1 cellular context compared by ENCODE assay signal in the genomic region with DNA sequence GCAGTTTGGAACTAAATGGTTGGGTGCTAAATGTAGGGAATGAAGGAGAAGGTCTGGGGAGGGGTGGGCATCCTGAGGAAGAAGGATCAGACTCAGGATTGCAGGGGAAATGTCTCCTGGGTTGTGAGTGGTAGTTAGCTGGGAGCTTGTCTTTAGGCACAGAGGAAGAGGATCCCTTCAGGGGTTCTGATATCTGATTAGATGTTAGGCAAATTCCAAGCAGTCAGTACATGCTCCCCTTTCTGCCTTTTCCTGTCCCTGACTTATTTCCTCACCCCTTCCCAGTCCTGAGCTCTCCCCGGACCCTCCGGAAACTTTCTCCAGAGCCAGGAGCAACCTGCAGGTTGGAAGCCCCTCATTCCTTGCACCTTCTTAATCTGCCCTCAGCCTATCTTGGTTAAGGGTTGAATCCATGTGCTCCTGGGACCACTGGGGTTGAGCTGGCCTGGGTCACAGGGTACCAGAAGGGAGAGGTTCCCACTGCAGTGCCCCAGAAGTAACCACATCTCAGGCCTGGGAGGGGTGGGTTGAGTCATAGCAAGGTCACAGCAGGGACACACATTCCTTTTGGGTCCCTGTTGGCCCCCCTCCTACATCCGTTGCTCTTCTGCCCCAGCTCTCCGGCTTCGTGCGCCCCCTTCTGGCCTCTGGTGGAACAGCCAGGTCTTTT.
A peak's percentile ranks its signal among the peaks of the same experiment; 100 is the strongest.
TF ChIP-seq lines count a peak whose summit lies in the region.

No MANE protein-coding gene starts in this region.

TF ChIP-seq in SK-N-SH treated with all-trans-retinoic acid at 6 μM for 48 hours, 23 proteins besides CTCF, POLR2A, EP300 and RAD21 (continued from another document):
- TF ChIP-seq, protein P1, sequence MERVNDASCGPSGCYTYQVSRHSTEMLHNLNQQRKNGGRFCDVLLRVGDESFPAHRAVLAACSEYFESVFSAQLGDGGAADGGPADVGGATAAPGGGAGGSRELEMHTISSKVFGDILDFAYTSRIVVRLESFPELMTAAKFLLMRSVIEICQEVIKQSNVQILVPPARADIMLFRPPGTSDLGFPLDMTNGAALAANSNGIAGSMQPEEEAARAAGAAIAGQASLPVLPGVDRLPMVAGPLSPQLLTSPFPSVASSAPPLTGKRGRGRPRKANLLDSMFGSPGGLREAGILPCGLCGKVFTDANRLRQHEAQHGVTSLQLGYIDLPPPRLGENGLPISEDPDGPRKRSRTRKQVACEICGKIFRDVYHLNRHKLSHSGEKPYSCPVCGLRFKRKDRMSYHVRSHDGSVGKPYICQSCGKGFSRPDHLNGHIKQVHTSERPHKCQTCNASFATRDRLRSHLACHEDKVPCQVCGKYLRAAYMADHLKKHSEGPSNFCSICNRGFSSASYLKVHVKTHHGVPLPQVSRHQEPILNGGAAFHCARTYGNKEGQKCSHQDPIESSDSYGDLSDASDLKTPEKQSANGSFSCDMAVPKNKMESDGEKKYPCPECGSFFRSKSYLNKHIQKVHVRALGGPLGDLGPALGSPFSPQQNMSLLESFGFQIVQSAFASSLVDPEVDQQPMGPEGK (CRISPR knock-in tag; IDR thresholded peaks at IDR 0.05; ENCODE audit: borderline replicate concordance) = peak; percentile 94
- TF ChIP-seq TOX (CRISPR knock-in tag; IDR thresholded peaks at IDR 0.05; ENCODE audit: borderline replicate concordance) = no peak
- TF ChIP-seq, protein P2, sequence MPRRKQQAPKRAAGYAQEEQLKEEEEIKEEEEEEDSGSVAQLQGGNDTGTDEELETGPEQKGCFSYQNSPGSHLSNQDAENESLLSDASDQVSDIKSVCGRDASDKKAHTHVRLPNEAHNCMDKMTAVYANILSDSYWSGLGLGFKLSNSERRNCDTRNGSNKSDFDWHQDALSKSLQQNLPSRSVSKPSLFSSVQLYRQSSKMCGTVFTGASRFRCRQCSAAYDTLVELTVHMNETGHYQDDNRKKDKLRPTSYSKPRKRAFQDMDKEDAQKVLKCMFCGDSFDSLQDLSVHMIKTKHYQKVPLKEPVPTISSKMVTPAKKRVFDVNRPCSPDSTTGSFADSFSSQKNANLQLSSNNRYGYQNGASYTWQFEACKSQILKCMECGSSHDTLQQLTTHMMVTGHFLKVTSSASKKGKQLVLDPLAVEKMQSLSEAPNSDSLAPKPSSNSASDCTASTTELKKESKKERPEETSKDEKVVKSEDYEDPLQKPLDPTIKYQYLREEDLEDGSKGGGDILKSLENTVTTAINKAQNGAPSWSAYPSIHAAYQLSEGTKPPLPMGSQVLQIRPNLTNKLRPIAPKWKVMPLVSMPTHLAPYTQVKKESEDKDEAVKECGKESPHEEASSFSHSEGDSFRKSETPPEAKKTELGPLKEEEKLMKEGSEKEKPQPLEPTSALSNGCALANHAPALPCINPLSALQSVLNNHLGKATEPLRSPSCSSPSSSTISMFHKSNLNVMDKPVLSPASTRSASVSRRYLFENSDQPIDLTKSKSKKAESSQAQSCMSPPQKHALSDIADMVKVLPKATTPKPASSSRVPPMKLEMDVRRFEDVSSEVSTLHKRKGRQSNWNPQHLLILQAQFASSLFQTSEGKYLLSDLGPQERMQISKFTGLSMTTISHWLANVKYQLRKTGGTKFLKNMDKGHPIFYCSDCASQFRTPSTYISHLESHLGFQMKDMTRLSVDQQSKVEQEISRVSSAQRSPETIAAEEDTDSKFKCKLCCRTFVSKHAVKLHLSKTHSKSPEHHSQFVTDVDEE (CRISPR knock-in tag; IDR thresholded peaks at IDR 0.05) = no peak
- TF ChIP-seq ARNTL (CRISPR knock-in tag; IDR thresholded peaks at IDR 0.05; ENCODE audit: borderline replicate concordance, low read depth) = no peak
- TF ChIP-seq, protein P3, sequence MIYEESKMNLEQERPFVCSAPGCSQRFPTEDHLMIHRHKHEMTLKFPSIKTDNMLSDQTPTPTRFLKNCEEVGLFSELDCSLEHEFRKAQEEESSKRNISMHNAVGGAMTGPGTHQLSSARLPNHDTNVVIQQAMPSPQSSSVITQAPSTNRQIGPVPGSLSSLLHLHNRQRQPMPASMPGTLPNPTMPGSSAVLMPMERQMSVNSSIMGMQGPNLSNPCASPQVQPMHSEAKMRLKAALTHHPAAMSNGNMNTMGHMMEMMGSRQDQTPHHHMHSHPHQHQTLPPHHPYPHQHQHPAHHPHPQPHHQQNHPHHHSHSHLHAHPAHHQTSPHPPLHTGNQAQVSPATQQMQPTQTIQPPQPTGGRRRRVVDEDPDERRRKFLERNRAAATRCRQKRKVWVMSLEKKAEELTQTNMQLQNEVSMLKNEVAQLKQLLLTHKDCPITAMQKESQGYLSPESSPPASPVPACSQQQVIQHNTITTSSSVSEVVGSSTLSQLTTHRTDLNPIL (CRISPR knock-in tag; IDR thresholded peaks at IDR 0.05; ENCODE audit: low read depth) = no peak
